In genomic region chr6:154447929-154448328, GRCh38 we compare ENCODE assay signal across 15 cellular contexts.
DNase-seq lines count a peak whose midpoint lies in the region; ATAC-seq, FAIRE-seq and TF ChIP-seq lines count a peak whose summit lies in the region.
"Had no signal": no experiment of that assay in that cellular context is flagged by ENCODE, and none has a peak within 500 bp of the region (broad histone marks: within the 10 kb centered on the region; RNA-seq: fewer than 3 reads in every experiment).

No MANE protein-coding gene starts in this region.

- H3K27me3 ChIP-seq in astrocyte (ENCODE audit: insufficient read depth, low read length) (no peaks in the 10 kb centered on the region), muscle layer of colon (ENCODE audit: control insufficient read depth in 1 of 2, insufficient read depth in 2 of 2, low read length in 2 of 2) (no peaks in the 10 kb centered on the region), PC-9 (ENCODE audit: insufficient read depth, low read depth) (no peaks in the 10 kb centered on the region)
- H3K27me3 ChIP-seq: left lung had no signal

- CTCF ChIA-PET in PC-9 (lab: Charles Lee), result no interaction called here

- TF ChIP-seq CTCF in astrocyte (IDR thresholded peaks at IDR 0.05; ENCODE audit: insufficient read depth, low read depth, low read length), result no peak
- no peak for TF ChIP-seq CTCF in PC-9 (conservative IDR thresholded peaks at IDR 0.05)

- H3K4me1 ChIP-seq in astrocyte (ENCODE audit: insufficient read depth, low read length) (peaks cover 20% of the 10 kb centered on the region), muscle layer of colon (ENCODE audit: insufficient read depth, low read length) (peaks cover 55% of the 10 kb centered on the region), PC-9 (replicated peaks; ENCODE audit: insufficient read depth) (no peaks in the 10 kb centered on the region)

- POLR2A ChIA-PET in PC-9 (lab: Charles Lee; ENCODE audit: unreplicated experiment), result no interaction called here

- DNase-seq in DMS153 treated with DMSO at 0.1 percent for 48 hours (lab: John Stamatoyannopoulos, UW; ENCODE audit: unreplicated experiment) (peak; percentile 63), NCI-H2029 (lab: John Stamatoyannopoulos, UW) (peak; percentile 54), astrocyte (ENCODE audit: low read depth) (peak; percentile 36), T1000 (lab: John Stamatoyannopoulos, UW) (no peak), PC-9 (no peak)
- DNase-seq: activated naive CD4-positive, alpha-beta T cell treated with anti-CD3 and anti-CD28 coated beads, Interleukin-2, amount 50 U/mL, for 16 hours; CD4-positive, CD25-positive, alpha-beta regulatory T cell; KBM-7; left lung; posterior cingulate gyrus had no signal

- H3K36me3 Mint-ChIP-seq in astrocyte (ENCODE audit: low read depth, unreplicated experiment), result peaks cover 3% of the 10 kb centered on the region
- H3K36me3 Mint-ChIP-seq: CD4-positive, CD25-positive, alpha-beta regulatory T cell had no signal

- peaks cover 3% of the 10 kb centered on the region for H3K79me2 ChIP-seq in astrocyte (ENCODE audit: insufficient read depth, low read length)
- H3K79me2 ChIP-seq in PC-9 (ENCODE audit: low read depth), result no peaks in the 10 kb centered on the region

- H4K20me1 ChIP-seq in astrocyte (ENCODE audit: insufficient read depth, low read length) (no peaks in the 10 kb centered on the region), PC-9 (ENCODE audit: insufficient read depth) (no peaks in the 10 kb centered on the region)

- no peak overlapping the region for H3K27ac Mint-ChIP-seq in astrocyte (ENCODE audit: unreplicated experiment)
- H3K27ac Mint-ChIP-seq: CD4-positive, CD25-positive, alpha-beta regulatory T cell had no signal

- H3K9me3 ChIP-seq in astrocyte (ENCODE audit: insufficient read depth, low read depth, low read length) (no peaks in the 10 kb centered on the region), muscle layer of colon (ENCODE audit: low read length) (no peaks in the 10 kb centered on the region), PC-9 (ENCODE audit: insufficient read depth, low read depth) (0 out of 2 replicates have a peak, but pooled peaks cover 6% of the 10 kb centered on the region)
- H3K9me3 ChIP-seq: left lung had no signal

- H3K9me3 Mint-ChIP-seq in astrocyte (ENCODE audit: unreplicated experiment), result no peaks in the 10 kb centered on the region
- H3K9me3 Mint-ChIP-seq: CD4-positive, CD25-positive, alpha-beta regulatory T cell had no signal

- ATAC-seq in HG02884 (IDR thresholded peaks at IDR 0.05; ENCODE audit: unreplicated experiment) (no peak), HG02885 (IDR thresholded peaks at IDR 0.05; ENCODE audit: poor library complexity, unreplicated experiment) (no peak)
- ATAC-seq: GM12878 had no signal

- H3K4me2 ChIP-seq in astrocyte (ENCODE audit: low read length), result peak overlapping the region; percentile 70
- H3K4me2 ChIP-seq in PC-9, result no peak overlapping the region

- no peak overlapping the region for H3K4me3 ChIP-seq in astrocyte (ENCODE audit: insufficient read depth, low read depth, low read length)
- H3K4me3 ChIP-seq in muscle layer of colon (ENCODE audit: low read depth in 1 of 2, low read length in 2 of 2), result no peak overlapping the region
- no peak overlapping the region for H3K4me3 ChIP-seq in PC-9
- H3K4me3 ChIP-seq: GM12878, left lung had no signal

- intact Hi-C loops in PC-9 (cut with micrococcal nuclease; ENCODE audit: unreplicated experiment), result no loop called here

- H3K4me1 Mint-ChIP-seq in astrocyte (ENCODE audit: low read depth, unreplicated experiment), result peaks cover 11% of the 10 kb centered on the region

- H3K9ac ChIP-seq in astrocyte (ENCODE audit: low read length) (peak overlapping the region; percentile 67), muscle layer of colon (ENCODE audit: low read length) (peak overlapping the region; percentile 42)

- no peaks in the 10 kb centered on the region for H3F3A ChIP-seq in PC-9 (ENCODE audit: insufficient read depth, low read depth)

- no peak for FAIRE-seq in astrocyte (lab: Jason Lieb, UNC)
- FAIRE-seq: GM12878 had no signal

- H3K9me2 ChIP-seq in PC-9 (ENCODE audit: insufficient read depth), result no peaks in the 10 kb centered on the region

- no peaks in the 10 kb centered on the region for H3K27me3 Mint-ChIP-seq in astrocyte (ENCODE audit: low read depth, unreplicated experiment)

- H3K36me3 ChIP-seq in astrocyte (ENCODE audit: insufficient read depth, low read length) (no peaks in the 10 kb centered on the region), muscle layer of colon (ENCODE audit: insufficient read depth, low read length) (peaks cover 8% of the 10 kb centered on the region), PC-9 (ENCODE audit: low read depth) (no peaks in the 10 kb centered on the region)
- H3K36me3 ChIP-seq: left lung had no signal

- H3K4me3 Mint-ChIP-seq in astrocyte (ENCODE audit: unreplicated experiment), result no peak overlapping the region
- H3K4me3 Mint-ChIP-seq: CD4-positive, CD25-positive, alpha-beta regulatory T cell had no signal

- peak overlapping the region; percentile 62 for H3K27ac ChIP-seq in astrocyte (ENCODE audit: low read depth, low read length)
- H3K27ac ChIP-seq in muscle layer of colon (ENCODE audit: low read depth, low read length), result peak overlapping the region; percentile 76
- no peak overlapping the region for H3K27ac ChIP-seq in PC-9
- H3K27ac ChIP-seq: left lung, RWPE1 had no signal

- H2AFZ ChIP-seq in astrocyte (ENCODE audit: low read depth, low read length) (no peak overlapping the region), PC-9 (no peak overlapping the region)

- BruUV-seq in PC-9 (replicated peaks; lab: Mats Ljungman, UMichigan), result no TSS peak

Comparison
In these comparisons a context has a peak if more than half of its experiments do, and no peak if none do; other contexts are left out.
1. DNase-seq: peak in DMS153 treated with DMSO at 0.1 percent for 48 hours (single experiment), NCI-H2029 (single experiment) and astrocyte (single experiment); none in T1000 (single experiment) and PC-9 (0 of 2).